8 cellular contexts compared by ENCODE assay signal in the genomic region with DNA sequence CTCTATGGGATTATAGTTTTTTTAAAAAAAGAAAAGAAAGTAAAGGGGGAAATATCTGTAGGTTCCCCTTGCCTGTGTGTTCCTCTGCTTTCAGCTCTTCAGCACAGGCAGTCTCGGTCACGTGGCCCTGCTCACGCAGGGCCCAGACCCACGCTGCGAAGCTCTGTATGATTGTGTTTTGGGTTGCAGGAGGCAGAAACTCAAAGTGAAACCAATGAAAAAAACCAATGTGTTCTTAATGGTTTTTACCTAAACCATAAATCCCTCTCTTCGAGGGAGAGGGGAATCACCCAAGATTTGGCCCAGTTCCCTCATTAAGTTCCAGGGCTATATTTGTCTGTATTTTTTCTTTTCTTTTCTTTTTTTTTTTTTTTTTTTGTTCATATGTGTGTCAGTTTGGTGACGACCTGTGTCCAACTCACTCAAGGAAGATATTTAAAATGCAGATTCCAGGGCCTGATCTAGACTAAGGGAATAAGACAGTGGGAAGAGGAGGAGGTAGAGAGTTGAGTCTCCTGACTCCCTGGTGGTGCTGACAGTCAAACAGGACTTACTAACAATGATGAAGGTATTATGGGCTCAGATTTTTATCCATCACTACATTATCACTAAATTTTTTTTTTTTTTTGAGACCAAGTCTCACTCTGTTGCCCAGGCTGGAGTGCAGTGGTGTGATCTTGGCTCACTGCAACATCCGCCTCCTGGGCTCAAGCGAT. TPM values are rescaled to one million over a fixed set of nuclear protein-coding genes. Genes with fewer than 3 reads are reported as not detected.
DNase-seq lines count a peak whose midpoint lies in the region; ATAC-seq and TF ChIP-seq lines count a peak whose summit lies in the region.

No MANE protein-coding gene starts in this region.

- H3K36me3 Mint-ChIP-seq in endothelial cell (ENCODE audit: low read depth, unreplicated experiment): no peaks in the 10 kb centered on the region

- H3K4me1 ChIP-seq in BLaER1: 0 out of 2 replicates have a peak, but pooled peaks cover 8% of the 10 kb centered on the region

- no peak overlapping the region for H3K4me3 Mint-ChIP-seq in endothelial cell (ENCODE audit: unreplicated experiment)

- no peak for TF ChIP-seq CTCF in endothelial cell (IDR thresholded peaks at IDR 0.05; ENCODE audit: unreplicated experiment)

- H3K9me3 Mint-ChIP-seq in endothelial cell (ENCODE audit: unreplicated experiment): no peaks in the 10 kb centered on the region

- no peak overlapping the region for H3K27ac ChIP-seq in BLaER1

- no peaks in the 10 kb centered on the region for H3K27me3 Mint-ChIP-seq in endothelial cell (ENCODE audit: unreplicated experiment)

- no peak overlapping the region for H3K4me3 ChIP-seq in BLaER1

- no peak overlapping the region for H3K27ac Mint-ChIP-seq in endothelial cell (ENCODE audit: unreplicated experiment)

- peak overlapping the region; percentile 9; the same call in 1 of the 2 replicates for H3K4me2 ChIP-seq in BLaER1

- no peaks in the 10 kb centered on the region for H3K4me1 Mint-ChIP-seq in endothelial cell (ENCODE audit: unreplicated experiment)

- no peaks in the 10 kb centered on the region for H3K9me3 ChIP-seq in BLaER1

- DNase-seq in activated effector memory CD4-positive, alpha-beta T cell treated with anti-CD3 and anti-CD28 coated beads, Interleukin-2, amount 50 U/mL, for 16 hours: peak; percentile 88
- DNase-seq in stimulated activated CD4-positive, alpha-beta T cell treated with anti-CD3 and anti-CD28 coated beads, Interleukin-15, amount 100 ng/mL, for 24 hours: peak; percentile 84
- DNase-seq in A172 (ENCODE audit: low spot score) (no peak), NCI-H524 (lab: John Stamatoyannopoulos, UW) (no peak), endothelial cell (ENCODE audit: low spot score) (no peak)

- peak; percentile 98 for ATAC-seq in GM21381 (IDR thresholded peaks at IDR 0.05; ENCODE audit: unreplicated experiment)
- ATAC-seq in HG03571 (IDR thresholded peaks at IDR 0.05; ENCODE audit: unreplicated experiment): peak; percentile 97

- no peaks in the 10 kb centered on the region for H4K20me1 ChIP-seq in BLaER1

- no peak overlapping the region for H3K9ac ChIP-seq in BLaER1

- H3K36me3 ChIP-seq in BLaER1: no peaks in the 10 kb centered on the region

- H3K27me3 ChIP-seq in BLaER1: no peaks in the 10 kb centered on the region

RNA-seq across cellular contexts. Expression of a gene that starts 33.8 kb away (rescaled TPM):
- total RNA-seq in A172 (2014; rRNA removed; shearing (Covaris generic)): 5.1 and 7.3 TPM in 2 replicates
- total RNA-seq in endothelial cell (ENCODE audit: unreplicated experiment): 57.6 TPM

Comparison
In these comparisons a context has a peak if more than half of its experiments do, and no peak if none do; other contexts are left out.
1. DNase-seq: peak in activated effector memory CD4-positive, alpha-beta T cell treated with anti-CD3 and anti-CD28 coated beads, Interleukin-2, amount 50 U/mL, for 16 hours (single experiment) and stimulated activated CD4-positive, alpha-beta T cell treated with anti-CD3 and anti-CD28 coated beads, Interleukin-15, amount 100 ng/mL, for 24 hours (single experiment); none in A172 (single experiment), NCI-H524 (0 of 2) and endothelial cell (single experiment).